Comparison of ENCODE assay signal across 14 cellular contexts in genomic region chr9:35939851-35940250, GRCh38. TPM values are rescaled to one million over a fixed set of nuclear protein-coding genes. Genes with fewer than 3 reads are reported as not detected.
"Had no signal": no experiment of that assay in that cellular context is flagged by ENCODE, and none has a peak within 500 bp of the region (broad histone marks: within the 10 kb centered on the region; RNA-seq: fewer than 3 reads in every experiment).

No MANE protein-coding gene starts in this region.

- DNase-seq: activated CD8-positive, alpha-beta memory T cell treated with anti-CD3 and anti-CD28 coated beads for 24 hours; foreskin melanocyte; head of caudate nucleus; left colon; midbrain; posterior cingulate gyrus; uterus had no signal

- H3K27me3 ChIP-seq: colonic mucosa, uterus had no signal

- H3K9me3 ChIP-seq: colonic mucosa, uterus had no signal

- H3K36me3 ChIP-seq: colonic mucosa, uterus had no signal

- H3K27ac ChIP-seq: uterus had no signal

- H3K27me3 Mint-ChIP-seq: stimulated activated naive CD8-positive, alpha-beta T cell treated with anti-CD3 and anti-CD28 coated beads, Interleukin-15, Interleukin-2, amounts not matched to agents 100 ng/mL and 50 ng/mL, for 24 hours had no signal

- H3K4me3 ChIP-seq: colonic mucosa, lung, uterus had no signal

- H3K4me1 ChIP-seq: uterus had no signal

RNA-seq across cellular contexts. Expression of gene OR2S2, which starts 18.1 kb away (rescaled TPM):
- total RNA-seq: cardiac septum; colonic mucosa; left colon; lung; skeletal muscle tissue; T-helper 2 cell treated with Interferon-gamma antibody and Interleukin-4, amounts not matched to agents 100 ng/mL and 5 ng/mL, for 36 hours; temporal lobe; uterus had no signal
- polyA plus RNA-seq: lung had no signal

RNA-seq across cellular contexts. Expression of gene SPAAR, which starts 30.6 kb away (rescaled TPM):
- total RNA-seq: T-helper 2 cell treated with Interferon-gamma antibody and Interleukin-4, amounts not matched to agents 100 ng/mL and 5 ng/mL, for 36 hours had no signal

RNA-seq across cellular contexts. Expression of gene HRCT1, which starts 33.8 kb away (rescaled TPM):
- total RNA-seq: T-helper 2 cell treated with Interferon-gamma antibody and Interleukin-4, amounts not matched to agents 100 ng/mL and 5 ng/mL, for 36 hours; temporal lobe had no signal
